8 cellular contexts compared by ENCODE assay signal in genomic region chr3:180679178-180680096, GRCh38. TPM values are rescaled to one million over a fixed set of nuclear protein-coding genes. Genes with fewer than 3 reads are reported as not detected.
A peak's percentile ranks its signal among the peaks of the same experiment; 100 is the strongest.
DNase-seq lines count a peak whose midpoint lies in the region; ATAC-seq and TF ChIP-seq lines count a peak whose summit lies in the region.

Gene CCDC39 (minus strand): TSS chr3:180679489. CDS start chr3:180679380, 109 bp downstream.

- H3K4me3 Mint-ChIP-seq in activated naive CD8-positive, alpha-beta T cell treated with anti-CD3 and anti-CD28 coated beads for 36 hours = peak within 1 kb of the TSS; percentile 86

- H3K23ac ChIP-seq in IMR-90 (ENCODE audit: low read depth, low read length) = no peak within 1 kb of the TSS

- POLR2A ChIA-PET in IMR-90 (lab: Charles Lee; ENCODE audit: unreplicated experiment) = no interaction called here

- H3K36me3 Mint-ChIP-seq in activated naive CD8-positive, alpha-beta T cell treated with anti-CD3 and anti-CD28 coated beads for 36 hours = no peaks in the 10 kb centered on the region

- no peak within 1 kb of the TSS for H3K14ac ChIP-seq in IMR-90 (replicated peaks; ENCODE audit: low read depth, low read length)

- H3K9me3 ChIP-seq in IMR-90 (ENCODE audit: control insufficient read depth, insufficient read depth, low read length) (no peaks in the 10 kb centered on the region), SJCRH30 (replicated peaks) (no peaks in the 10 kb centered on the region), heart left ventricle (no peaks in the 10 kb centered on the region), upper lobe of left lung (no peaks in the 10 kb centered on the region)

- TF ChIP-seq POLR2A in IMR-90 (IDR thresholded peaks at IDR 0.05; ENCODE audit: low read depth, low read length) (no peak), heart left ventricle (IDR thresholded peaks at IDR 0.05) (no peak), upper lobe of left lung (IDR thresholded peaks at IDR 0.05) (no peak)

- in situ Hi-C loops in IMR-90 (cut with MboI; ENCODE audit: low sequenced_read_pairs) = no loop called here

- DNase-seq in DMS53 (lab: John Stamatoyannopoulos, UW) (peak; percentile 90), IMR-90 (peak; percentile 49), SJCRH30 (peak; percentile 64 to 76), heart left ventricle (peak; percentile 11 to 66 (median 37)), pons (ENCODE audit: low spot score) (peak; percentile 30), upper lobe of left lung (peak; percentile 62 to 86)
- peak; percentile 79 for DNase-seq in activated naive CD8-positive, alpha-beta T cell treated with anti-CD3 and anti-CD28 coated beads for 36 hours

- intact Hi-C loops in IMR-90 (cut with micrococcal nuclease) (loop anchor here (2.0 to 5.0 kb wide), 2 partner anchors 77 to 867 kb away; partner anchors contain the start of gene TTC14), heart left ventricle (cut with DNase I) (no loop called here)

- H3K56ac ChIP-seq in IMR-90 (ENCODE audit: extremely low read depth, insufficient read depth, low read length) = no peak within 1 kb of the TSS

- H3K36me3 ChIP-seq in IMR-90 (ENCODE audit: control insufficient read depth, insufficient read depth, low read length) = no peaks in the 10 kb centered on the region
- no peaks in the 10 kb centered on the region for H3K36me3 ChIP-seq in SJCRH30
- H3K36me3 ChIP-seq in heart left ventricle = no peaks in the 10 kb centered on the region
- H3K36me3 ChIP-seq in upper lobe of left lung = no peaks in the 10 kb centered on the region

- H3K4me2 ChIP-seq in IMR-90 (ENCODE audit: low read depth, low read length) = peak within 1 kb of the TSS; percentile 89

- H3K4ac ChIP-seq in IMR-90 (ENCODE audit: low read depth, low read length) = no peak within 1 kb of the TSS

- no peak within 1 kb of the TSS for H2BK20ac ChIP-seq in IMR-90 (ENCODE audit: low read depth, low read length)

- 1% methylated on average over 18 of the region's 56 CpGs; no CpG with 5 or more reads in 1 of the 2 experiments for WGBS in IMR-90 (ENCODE audit: extremely low coverage in 2 of 2, insufficient read length in 1 of 2), 2 experiments
- 1% methylated on average over 54 to 56 of the region's 56 CpGs for whole genome bisulfite sequencing in heart left ventricle, 4 donors
- WGBS in upper lobe of left lung, 2 donors = 1 to 2% methylated on average over 40 to 51 of the region's 56 CpGs

- TF ChIP-seq EP300 in upper lobe of left lung (IDR thresholded peaks at IDR 0.05) = no peak

- CTCF ChIA-PET in IMR-90 (lab: Yijun Ruan, JAX) = interaction anchor here (0.6 to 1.5 kb wide), 2 partner anchors 34 to 1062 kb away, joined by 3 to 7 read pairs; no protein-coding TSS in a partner anchor

- no peak within 1 kb of the TSS for H4K5ac ChIP-seq in IMR-90 (ENCODE audit: low read depth, low read length)

- H3K27ac ChIP-seq in IMR-90 (ENCODE audit: insufficient read depth, low read length) = no peak within 1 kb of the TSS
- no peak within 1 kb of the TSS for H3K27ac ChIP-seq in SJCRH30
- H3K27ac ChIP-seq in heart left ventricle = no peak within 1 kb of the TSS
- H3K27ac ChIP-seq in upper lobe of left lung = peak within 1 kb of the TSS in 3 of 4 donors; percentile 4 to 40 (median 31)

- peaks cover 64% of the 10 kb centered on the region for H3K27me3 Mint-ChIP-seq in activated naive CD8-positive, alpha-beta T cell treated with anti-CD3 and anti-CD28 coated beads for 36 hours

- H3K9me3 Mint-ChIP-seq in activated naive CD8-positive, alpha-beta T cell treated with anti-CD3 and anti-CD28 coated beads for 36 hours = peaks cover 1% of the 10 kb centered on the region

- peak within 1 kb of the TSS; percentile 30 for H2AK9ac ChIP-seq in IMR-90 (replicated peaks; ENCODE audit: low read depth, low read length, poor library complexity)

- H2BK120ac ChIP-seq in IMR-90 (ENCODE audit: low read depth, low read length) = no peak within 1 kb of the TSS

- no peak within 1 kb of the TSS for H2BK15ac ChIP-seq in IMR-90 (ENCODE audit: low read depth, low read length)

- peak; percentile 96 for ATAC-seq in GM21619 (IDR thresholded peaks at IDR 0.05; ENCODE audit: unreplicated experiment)
- peak; percentile 89 for ATAC-seq in IMR-90 (ENCODE audit: low read depth)
- ATAC-seq in heart left ventricle = peak in 3 of 4 donors; percentile 78 to 93 (median 78)
- ATAC-seq in upper lobe of left lung (ENCODE audit: low FRiP score in 2 of 2) = peak; percentile 86 to 93

- no peaks in the 10 kb centered on the region for H3K9me1 ChIP-seq in IMR-90 (ENCODE audit: insufficient read depth, low read length)

- no peak within 1 kb of the TSS for H2AK5ac ChIP-seq in IMR-90 (ENCODE audit: low read depth, low read length)

- H3K27me3 ChIP-seq in IMR-90 (ENCODE audit: control insufficient read depth, insufficient read depth, low read length) (no peaks in the 10 kb centered on the region), SJCRH30 (peaks cover 10% of the 10 kb centered on the region), heart left ventricle (peaks cover 0 to 44% (median 7%) of the 10 kb centered on the region in 9 donors), upper lobe of left lung (peaks cover 0 to 5% (median 2%) of the 10 kb centered on the region in 4 donors)

- no TSS peak for BruUV-seq in IMR-90 (replicated peaks; lab: Mats Ljungman, UMichigan)

- H3K79me1 ChIP-seq in IMR-90 (ENCODE audit: low read depth in 1 of 2, low read length in 2 of 2) = no peaks in the 10 kb centered on the region

- H3K4me3 ChIP-seq in IMR-90 (ENCODE audit: insufficient read depth, low read depth, low read length) (peak within 1 kb of the TSS; percentile 69), SJCRH30 (peak within 1 kb of the TSS; percentile 70), heart left ventricle (peak within 1 kb of the TSS; percentile 41 to 71 (median 56)), upper lobe of left lung (peak within 1 kb of the TSS; percentile 46 to 60 (median 56))

- H3K4me1 Mint-ChIP-seq in activated naive CD8-positive, alpha-beta T cell treated with anti-CD3 and anti-CD28 coated beads for 36 hours = peaks cover 15% of the 10 kb centered on the region

- H3K4me1 ChIP-seq in IMR-90 (ENCODE audit: control insufficient read depth, insufficient read depth, low read length) (no peaks in the 10 kb centered on the region), SJCRH30 (no peaks in the 10 kb centered on the region), heart left ventricle (peaks cover 0 to 16% (median 13%) of the 10 kb centered on the region in 12 donors), upper lobe of left lung (peaks cover 6 to 19% (median 13%) of the 10 kb centered on the region in 4 donors)

- TF ChIP-seq CTCF in IMR-90 (conservative IDR thresholded peaks at IDR 0.05; ENCODE audit: low read depth, low read length) (no peak), heart left ventricle (IDR thresholded peaks at IDR 0.05) (no peak), upper lobe of left lung (IDR thresholded peaks at IDR 0.05) (no peak)

- dilution Hi-C loops in IMR-90 (cut with HindIII; ENCODE audit: low sequenced_read_pairs, unreplicated experiment) = no loop called here

- peak within 1 kb of the TSS; percentile 96 for H2AFZ ChIP-seq in IMR-90 (replicated peaks; ENCODE audit: low read length, poor library complexity)

- TF ChIP-seq RAD21 in IMR-90 (IDR thresholded peaks at IDR 0.05; ENCODE audit: low read length) = no peak

- no peaks in the 10 kb centered on the region for H4K20me1 ChIP-seq in IMR-90 (ENCODE audit: insufficient read depth, low read length)

- no peak within 1 kb of the TSS for H2BK5ac ChIP-seq in IMR-90 (ENCODE audit: low read depth, low read length, poor library complexity, severe bottlenecking)

- peak within 1 kb of the TSS; percentile 52 for H3K27ac Mint-ChIP-seq in activated naive CD8-positive, alpha-beta T cell treated with anti-CD3 and anti-CD28 coated beads for 36 hours

- no peak within 1 kb of the TSS for H4K91ac ChIP-seq in IMR-90 (ENCODE audit: insufficient read depth, low read depth, low read length)

- H3K18ac ChIP-seq in IMR-90 (ENCODE audit: low read depth, low read length) = no peak within 1 kb of the TSS

- H4K8ac ChIP-seq in IMR-90 (ENCODE audit: low read depth in 2 of 2, low read length in 2 of 2) = peak within 1 kb of the TSS; percentile 17 to 65; a peak in 3 of 4 replicates

- H3K9ac ChIP-seq in IMR-90 (ENCODE audit: low read depth, low read length) = peak within 1 kb of the TSS; percentile 57

TF ChIP-seq in IMR-90, 13 proteins besides CTCF, POLR2A, EP300 and RAD21:
- TF ChIP-seq CEBPB (IDR thresholded peaks at IDR 0.05; ENCODE audit: low read depth, low read length) = no peak
- peak; percentile 46; the same call in 1 of the 2 replicates for TF ChIP-seq MXI1 (IDR thresholded peaks at IDR 0.05; ENCODE audit: borderline replicate concordance, low read depth, low read length)
- no peak for TF ChIP-seq MAFK (IDR thresholded peaks at IDR 0.05; ENCODE audit: low read depth, low read length)
- TF ChIP-seq USF2 (IDR thresholded peaks at IDR 0.05; ENCODE audit: low read depth, low read length) = no peak

RNA-seq across cellular contexts. Expression of gene CCDC39, which starts in this region (rescaled TPM):
- total RNA-seq in IMR-90 (2012; rRNA removed) (not detected in 2 replicates), heart left ventricle (not detected), upper lobe of left lung (10 to 100 TPM in 1 of 6 donors, 1 to 10 TPM in 3, under 1 TPM in 2; 0.34 to 18.2 (median 1.5) TPM)
- polyA plus RNA-seq in IMR-90 (2012; rRNA removed) (not detected in 2 replicates), heart left ventricle (not detected)
- polyA plus RNA-seq in IMR-90 (2012; cell fraction: cytosol; rRNA removed) = not detected in 2 replicates
- polyA plus RNA-seq in IMR-90 (2012; cell fraction: nucleus; rRNA removed; ENCODE audit: low replicate concordance) = not detected in 2 replicates
- not detected in 2 replicates for total RNA-seq in SJCRH30 (2014; rRNA removed; shearing (Covaris generic))
- total RNA-seq in activated naive CD8-positive, alpha-beta T cell treated with anti-CD3 and anti-CD28 coated beads for 36 hours = not detected

Comparison
In these comparisons a context has a peak if more than half of its experiments do, and no peak if none do; other contexts are left out.
1. Peak in DNase-seq, ATAC-seq, H3K4me3 ChIP-seq, H3K9ac ChIP-seq and H3K4me2 ChIP-seq in IMR-90; RNA of the gene not detected or under 1 TPM.
2. Peak in DNase-seq and H3K4me3 ChIP-seq in SJCRH30; RNA of the gene not detected or under 1 TPM.
3. Peak in DNase-seq in activated naive CD8-positive, alpha-beta T cell treated with anti-CD3 and anti-CD28 coated beads for 36 hours; RNA of the gene not detected or under 1 TPM.
4. Peak in DNase-seq, ATAC-seq and H3K4me3 ChIP-seq in heart left ventricle; RNA of the gene not detected or under 1 TPM.
5. DNase-seq: peak in every context shown above with its lines; median percentile 90 in DMS53; 79 in activated naive CD8-positive, alpha-beta T cell treated with anti-CD3 and anti-CD28 coated beads for 36 hours; 74 in upper lobe of left lung; 70 in SJCRH30; 49 in IMR-90; 37 in heart left ventricle; 30 in pons.
6. H3K27ac ChIP-seq: peak in upper lobe of left lung (3 of 4); none in IMR-90 (single experiment), SJCRH30 (single experiment) and heart left ventricle (0 of 12).
7. Peak in every context shown above with its lines, with median percentiles within 50 percentile points of each other: ATAC-seq and H3K4me3 ChIP-seq.